40 cellular contexts compared by ENCODE assay signal in genomic region chrX:48770296-48770695, GRCh38. TPM values are rescaled to one million over a fixed set of nuclear protein-coding genes. Genes with fewer than 3 reads are reported as not detected.
"Had no signal": no experiment of that assay in that cellular context is flagged by ENCODE, and none has a peak within 500 bp of the region (broad histone marks: within the 10 kb centered on the region; RNA-seq: fewer than 3 reads in every experiment).

No MANE protein-coding gene starts in this region.

- H3K27ac ChIP-seq: adrenal gland, ascending aorta, body of pancreas, brain microvascular endothelial cell, breast epithelium, cardiac muscle cell had no signal

- H3K4me3 ChIP-seq: adrenal gland, ascending aorta, body of pancreas, breast epithelium, cardiac muscle cell had no signal

- H3K4me1 ChIP-seq: adrenal gland, ascending aorta, body of pancreas, breast epithelium had no signal

- ATAC-seq: activated naive CD4-positive, alpha-beta T cell treated with anti-CD3 and anti-CD28 coated beads, Interleukin-2, amount 50 U/mL, for 72 hours; activated naive CD8-positive, alpha-beta T cell treated with anti-CD3 and anti-CD28 coated beads, Interleukin-2, amount 50 U/mL, for 24 hours; activated T-cell treated with anti-CD3 and anti-CD28 coated beads, Interleukin-2, amount 50 U/mL, for 4 hours; activated T-cell treated with anti-CD3 and anti-CD28 coated beads, Interleukin-2, amount 50 U/mL, for 72 hours; activated T-helper 17 cell treated with anti-CD3 and anti-CD28 coated beads, Interleukin-2, amount 50 U/mL, for 72 hours; body of pancreas had no signal

- FAIRE-seq: astrocyte, bronchial epithelial cell had no signal

- H3K27me3 ChIP-seq: ascending aorta, body of pancreas, brain microvascular endothelial cell, cardiac muscle cell had no signal

- DNase-seq: activated effector memory CD4-positive, alpha-beta T cell treated with anti-CD3 and anti-CD28 coated beads, Interleukin-2, amount 50 U/mL, for 16 hours; activated effector memory CD4-positive, alpha-beta T cell treated with Interleukin-2 at 50 U/mL for 16 hours; activated gamma-delta T cell; activated gamma-delta T cell treated with Interleukin-2 at 50 U/mL for 16 hours; activated naive CD4-positive, alpha-beta T cell; activated naive CD4-positive, alpha-beta T cell treated with anti-CD3 and anti-CD28 coated beads for 36 hours; activated naive CD4-positive, alpha-beta T cell treated with anti-CD3 and anti-CD28 coated beads, Interleukin-2, amount 10 ng/mL, durations not matched to agents 7 days and 5 days; activated naive CD4-positive, alpha-beta T cell treated with anti-CD3 and anti-CD28 coated beads, Interleukin-2, amount 50 U/mL, for 16 hours; activated naive CD4-positive, alpha-beta T cell treated with Interleukin-2 at 50 U/mL for 16 hours; activated naive CD8-positive, alpha-beta T cell treated with anti-CD3 and anti-CD28 coated beads for 36 hours; activated naive CD8-positive, alpha-beta T cell treated with anti-CD3 and anti-CD28 coated beads, Interleukin-2, amount 10 ng/mL, durations not matched to agents 7 days and 5 days; activated naive CD8-positive, alpha-beta T cell treated with anti-CD3 and anti-CD28 coated beads, Interleukin-2, amount 50 U/mL, for 24 hours; activated T-cell treated with anti-CD3 and anti-CD28 coated beads, Interleukin-2, amount 50 U/mL, for 1 hour; activated T-cell treated with anti-CD3 and anti-CD28 coated beads, Interleukin-2, amount 50 U/mL, for 24 hours; activated T-cell treated with anti-CD3 and anti-CD28 coated beads, Interleukin-2, amount 50 U/mL, for 4 hours; activated T-cell treated with anti-CD3 and anti-CD28 coated beads, Interleukin-2, amount 50 U/mL, for 48 hours; activated T-cell treated with anti-CD3 and anti-CD28 coated beads, Interleukin-2, amount 50 U/mL, for 72 hours; adrenal gland; amniotic stem cell; amygdala; anterior cingulate cortex; aorta; body of pancreas; brain microvascular endothelial cell; caudate nucleus; central memory CD4-positive, alpha-beta T cell; cerebellar nuclear complex had no signal

- H3K36me3 ChIP-seq: adrenal gland, ascending aorta, brain microvascular endothelial cell, breast epithelium, cardiac muscle cell had no signal

- H3K9me3 ChIP-seq: adrenal gland, ascending aorta, body of pancreas, breast epithelium had no signal

RNA-seq across cellular contexts. Expression of gene GLOD5, which starts 8.7 kb away (rescaled TPM):
- total RNA-seq: activated naive CD4-positive, alpha-beta T cell treated with anti-CD3 and anti-CD28 coated beads for 36 hours; activated naive CD4-positive, alpha-beta T cell treated with anti-CD3 and anti-CD28 coated beads, Interleukin-2, amount 50 U/mL, for 72 hours; activated naive CD8-positive, alpha-beta T cell treated with anti-CD3 and anti-CD28 coated beads for 36 hours; activated naive CD8-positive, alpha-beta T cell treated with anti-CD3 and anti-CD28 coated beads, Interleukin-2, amount 10 ng/mL, durations not matched to agents 7 days and 5 days; activated T-cell treated with anti-CD3 and anti-CD28 coated beads, Interleukin-2, amount 50 U/mL, for 4 hours; activated T-cell treated with anti-CD3 and anti-CD28 coated beads, Interleukin-2, amount 50 U/mL, for 72 hours; activated T-helper 1 cell treated with anti-CD3 and anti-CD28 coated beads, Interleukin-12 subunit alpha, Interleukin-12 subunit beta, Interleukin-2, Interleukin-4 antibody, amounts not matched to agents 30 ng/mL and 10 ng/mL and 1 ng/mL, durations not matched to agents 14 hours and 24 hours and 36 hours; activated T-helper 17 cell treated with anti-CD3 and anti-CD28 coated beads, Interleukin-2, amount 50 U/mL, for 72 hours; activated T-helper 2 cell treated with anti-CD3 and anti-CD28 coated beads, Interferon-gamma antibody, Interleukin-2, Interleukin-4, amounts not matched to agents 10 μg/mL and 5 μg/mL and 100 μg/mL, durations not matched to agents 14 hours and 24 hours and 36 hours; adrenal gland; aorta; ascending aorta; astrocyte; body of pancreas; bronchial epithelial cell; cardiac muscle cell; cardiac septum; cerebellum; chondrocyte had no signal
- polyA plus RNA-seq: adrenal gland, cardiac muscle cell had no signal

RNA-seq across cellular contexts. Expression of gene GATA1, which starts 16.1 kb away (rescaled TPM):
- total RNA-seq: activated naive CD4-positive, alpha-beta T cell treated with anti-CD3 and anti-CD28 coated beads for 36 hours; activated naive CD8-positive, alpha-beta T cell treated with anti-CD3 and anti-CD28 coated beads for 36 hours; activated naive CD8-positive, alpha-beta T cell treated with anti-CD3 and anti-CD28 coated beads, Interleukin-2, amount 10 ng/mL, durations not matched to agents 7 days and 5 days; activated T-helper 1 cell treated with anti-CD3 and anti-CD28 coated beads, Interleukin-12 subunit alpha, Interleukin-12 subunit beta, Interleukin-2, Interleukin-4 antibody, amounts not matched to agents 30 ng/mL and 10 ng/mL and 1 ng/mL, durations not matched to agents 14 hours and 24 hours and 36 hours; activated T-helper 17 cell treated with anti-CD3 and anti-CD28 coated beads, Interleukin-2, amount 50 U/mL, for 72 hours; activated T-helper 2 cell treated with anti-CD3 and anti-CD28 coated beads, Interferon-gamma antibody, Interleukin-2, Interleukin-4, amounts not matched to agents 10 μg/mL and 5 μg/mL and 100 μg/mL, durations not matched to agents 14 hours and 24 hours and 36 hours; ascending aorta; astrocyte; body of pancreas; breast epithelium; bronchial epithelial cell; cardiac muscle cell; cardiac septum; cerebellum; chondrocyte had no signal
- polyA plus RNA-seq: adrenal gland, aorta had no signal

RNA-seq across cellular contexts. Expression of gene ERAS, which starts 56.0 kb away (rescaled TPM):
- total RNA-seq: activated naive CD4-positive, alpha-beta T cell treated with anti-CD3 and anti-CD28 coated beads for 36 hours; activated naive CD8-positive, alpha-beta T cell treated with anti-CD3 and anti-CD28 coated beads, Interleukin-2, amount 10 ng/mL, durations not matched to agents 7 days and 5 days; activated T-helper 1 cell treated with anti-CD3 and anti-CD28 coated beads, Interleukin-12 subunit alpha, Interleukin-12 subunit beta, Interleukin-2, Interleukin-4 antibody, amounts not matched to agents 30 ng/mL and 10 ng/mL and 1 ng/mL, durations not matched to agents 14 hours and 24 hours and 36 hours; activated T-helper 2 cell treated with anti-CD3 and anti-CD28 coated beads, Interferon-gamma antibody, Interleukin-2, Interleukin-4, amounts not matched to agents 10 μg/mL and 5 μg/mL and 100 μg/mL, durations not matched to agents 14 hours and 24 hours and 36 hours; adrenal gland; aorta; ascending aorta; astrocyte; body of pancreas; bronchial epithelial cell; cardiac muscle cell; cardiac septum had no signal
- polyA plus RNA-seq: adipose tissue had no signal
